2 cellular contexts compared by ENCODE assay signal in genomic region chr6:138523347-138524210, GRCh38.
TF ChIP-seq lines count a peak whose summit lies in the region.

No MANE protein-coding gene starts in this region.

TF ChIP-seq in HepG2, 621 proteins besides CTCF, POLR2A, EP300 and RAD21:
- no peak for TF ChIP-seq ZNF160 (CRISPR knock-in tag; IDR thresholded peaks at IDR 0.05)
- TF ChIP-seq ZNF121 (CRISPR knock-in tag; IDR thresholded peaks at IDR 0.05) = peak; percentile 30; the same call in 1 of the 2 replicates
- no peak for TF ChIP-seq ZNF224 (CRISPR knock-in tag; IDR thresholded peaks at IDR 0.05)
- TF ChIP-seq ZNF230 (CRISPR knock-in tag; IDR thresholded peaks at IDR 0.05) = no peak
- TF ChIP-seq ZNF629 (CRISPR knock-in tag; conservative IDR thresholded peaks at IDR 0.05) = peak; percentile 59
- TF ChIP-seq, protein P1, sequence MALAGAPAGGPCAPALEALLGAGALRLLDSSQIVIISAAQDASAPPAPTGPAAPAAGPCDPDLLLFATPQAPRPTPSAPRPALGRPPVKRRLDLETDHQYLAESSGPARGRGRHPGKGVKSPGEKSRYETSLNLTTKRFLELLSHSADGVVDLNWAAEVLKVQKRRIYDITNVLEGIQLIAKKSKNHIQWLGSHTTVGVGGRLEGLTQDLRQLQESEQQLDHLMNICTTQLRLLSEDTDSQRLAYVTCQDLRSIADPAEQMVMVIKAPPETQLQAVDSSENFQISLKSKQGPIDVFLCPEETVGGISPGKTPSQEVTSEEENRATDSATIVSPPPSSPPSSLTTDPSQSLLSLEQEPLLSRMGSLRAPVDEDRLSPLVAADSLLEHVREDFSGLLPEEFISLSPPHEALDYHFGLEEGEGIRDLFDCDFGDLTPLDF (CRISPR knock-in tag; IDR thresholded peaks at IDR 0.05) = no peak
- TF ChIP-seq ZNF136 (CRISPR knock-in tag; IDR thresholded peaks at IDR 0.05; ENCODE audit: low read depth) = no peak
TF ChIP-seq in HepG2: peak in this region for 2.

TF ChIP-seq in WTC11, 78 proteins besides CTCF, POLR2A, EP300 and RAD21:
- TF ChIP-seq ZNF121 (CRISPR knock-in tag; IDR thresholded peaks at IDR 0.05) = peak; percentile 86
- TF ChIP-seq NFE2L1 (CRISPR knock-in tag; IDR thresholded peaks at IDR 0.05) = no peak
